Comparison of ENCODE assay signal across 29 cellular contexts in the genomic region with DNA sequence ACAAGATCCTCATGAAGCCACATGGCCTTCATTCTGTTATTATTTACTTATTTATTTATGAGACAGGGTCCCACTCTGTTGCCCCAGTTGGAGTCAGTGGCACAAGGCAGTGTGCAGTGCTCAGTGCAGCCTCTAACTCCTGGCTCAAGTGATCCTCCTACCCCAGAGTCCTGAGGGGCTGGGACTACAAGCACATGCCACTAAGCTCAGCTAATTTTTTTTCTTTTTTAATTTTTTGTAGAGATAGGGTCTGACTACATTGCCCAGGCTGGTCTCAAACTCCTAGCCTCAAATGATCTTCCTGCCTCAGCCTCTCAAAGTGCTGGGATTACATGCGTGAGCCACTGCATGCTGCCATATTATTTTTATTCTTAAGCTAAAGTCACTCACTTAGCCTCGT.
"Had no signal": no experiment of that assay in that cellular context is flagged by ENCODE, and none has a peak within 500 bp of the region (broad histone marks: within the 10 kb centered on the region; RNA-seq: fewer than 3 reads in every experiment).

No MANE protein-coding gene starts in this region.

- H3K4me3 ChIP-seq: psoas muscle, right lobe of liver, sigmoid colon, stomach, thoracic aorta, thyroid gland, tibial nerve, upper lobe of left lung, vagina had no signal

- H3K27me3 Mint-ChIP-seq: stimulated activated naive B cell treated with anti-CD40 and anti-IgM and Interleukin-4, amounts not matched to agents 10 μg/mL and 1 μg/mL and 100 μg/mL, for 72 hours had no signal

- H3K27ac ChIP-seq: neutrophil, parathyroid adenoma, psoas muscle, right lobe of liver, sigmoid colon, stomach, thoracic aorta, thyroid gland, tibial nerve, upper lobe of left lung, vagina had no signal

- ATAC-seq: naive thymus-derived CD8-positive, alpha-beta T cell; natural killer cell treated with Interleukin-12 subunit alpha and Interleukin-12 subunit beta and Interleukin-15 and Interleukin-18, amount 100 ng/mL, for 72 hours; psoas muscle; right cardiac atrium; right lobe of liver; stimulated activated effector memory CD8-positive, alpha-beta T cell treated with anti-CD3 and anti-CD28 coated beads, Interleukin-12 subunit alpha, Interleukin-12 subunit beta, amount 100 ng/mL, for 72 hours; stimulated activated naive B cell treated with anti-CD40 and anti-IgM and Interleukin-4, amounts not matched to agents 10 μg/mL and 1 μg/mL and 100 μg/mL, for 72 hours had no signal

- DNase-seq: naive B cell; naive thymus-derived CD8-positive, alpha-beta T cell; nucleus accumbens; posterior cingulate gyrus; right lobe of liver; sigmoid colon; small intestine; stimulated activated CD4-positive, alpha-beta T cell treated with anti-CD3 and anti-CD28 coated beads, Interleukin-15, amount 100 ng/mL, for 24 hours; stimulated activated CD4-positive, alpha-beta T cell treated with anti-CD3 and anti-CD28 coated beads, Interleukin-2, amount 100 ng/mL, for 24 hours; stimulated activated CD4-positive, alpha-beta T cell treated with anti-CD3 and anti-CD28 coated beads, Interleukin-2, amount 100 ng/mL, for 48 hours; stimulated activated CD4-positive, alpha-beta T cell treated with anti-CD3 and anti-CD28 coated beads, Interleukin-4, amount 100 ng/mL, for 24 hours; stimulated activated naive B cell treated with anti-CD40 and anti-IgM and Interleukin-4, amounts not matched to agents 10 μg/mL and 1 μg/mL and 100 μg/mL, for 72 hours; stimulated activated naive CD4-positive, alpha-beta T cell treated with Interleukin-2 at 50 U/mL for 16 hours; stomach; thyroid gland; trophoblast cell; upper lobe of left lung had no signal

- H3K9me3 Mint-ChIP-seq: naive thymus-derived CD8-positive, alpha-beta T cell; natural killer cell treated with Interleukin-12 subunit alpha and Interleukin-12 subunit beta and Interleukin-15 and Interleukin-18, amount 100 ng/mL, for 72 hours; neural crest cell; stimulated activated effector memory CD8-positive, alpha-beta T cell treated with anti-CD3 and anti-CD28 coated beads, Interleukin-12 subunit alpha, Interleukin-12 subunit beta, amount 100 ng/mL, for 72 hours; stimulated activated naive CD8-positive, alpha-beta T cell treated with anti-CD3 and anti-CD28 coated beads, Interleukin-15, Interleukin-2, amounts not matched to agents 100 ng/mL and 50 ng/mL, for 24 hours had no signal

- H3K27me3 ChIP-seq: neutrophil, right lobe of liver, stomach, thyroid gland, tibial nerve, upper lobe of left lung, vagina had no signal

- H3K9ac ChIP-seq: parathyroid adenoma had no signal

- H2AFZ ChIP-seq: parathyroid adenoma had no signal

- H3K27ac Mint-ChIP-seq: naive B cell; naive thymus-derived CD8-positive, alpha-beta T cell; natural killer cell treated with Interleukin-12 subunit alpha and Interleukin-12 subunit beta and Interleukin-15 and Interleukin-18, amount 100 ng/mL, for 72 hours; progenitor cell of endocrine pancreas; stimulated activated effector memory CD8-positive, alpha-beta T cell treated with anti-CD3 and anti-CD28 coated beads, Interleukin-12 subunit alpha, Interleukin-12 subunit beta, amount 100 ng/mL, for 72 hours; stimulated activated naive B cell treated with anti-CD40 and anti-IgM and Interleukin-4, amounts not matched to agents 10 μg/mL and 1 μg/mL and 100 μg/mL, for 72 hours; stimulated activated naive CD8-positive, alpha-beta T cell treated with anti-CD3 and anti-CD28 coated beads, Interleukin-15, Interleukin-2, amounts not matched to agents 100 ng/mL and 50 ng/mL, for 24 hours had no signal

- H3K9me3 ChIP-seq: neutrophil, psoas muscle, right lobe of liver, sigmoid colon, stomach, thoracic aorta, thyroid gland, upper lobe of left lung, vagina had no signal

- H3K36me3 Mint-ChIP-seq: naive B cell; naive thymus-derived CD8-positive, alpha-beta T cell; natural killer cell treated with Interleukin-12 subunit alpha and Interleukin-12 subunit beta and Interleukin-15 and Interleukin-18, amount 100 ng/mL, for 72 hours; stimulated activated effector memory CD8-positive, alpha-beta T cell treated with anti-CD3 and anti-CD28 coated beads, Interleukin-12 subunit alpha, Interleukin-12 subunit beta, amount 100 ng/mL, for 72 hours; stimulated activated naive B cell treated with anti-CD40 and anti-IgM and Interleukin-4, amounts not matched to agents 10 μg/mL and 1 μg/mL and 100 μg/mL, for 72 hours had no signal

- H3K79me2 ChIP-seq: parathyroid adenoma had no signal

- H3K36me3 ChIP-seq: right lobe of liver, sigmoid colon, stomach, thoracic aorta, thyroid gland, tibial nerve, upper lobe of left lung, vagina had no signal

- H3K4me1 Mint-ChIP-seq: naive B cell; naive thymus-derived CD8-positive, alpha-beta T cell; stimulated activated effector memory CD8-positive, alpha-beta T cell treated with anti-CD3 and anti-CD28 coated beads, Interleukin-12 subunit alpha, Interleukin-12 subunit beta, amount 100 ng/mL, for 72 hours; stimulated activated naive B cell treated with anti-CD40 and anti-IgM and Interleukin-4, amounts not matched to agents 10 μg/mL and 1 μg/mL and 100 μg/mL, for 72 hours had no signal

- H3K4me3 Mint-ChIP-seq: naive B cell; naive thymus-derived CD8-positive, alpha-beta T cell; natural killer cell treated with Interleukin-12 subunit alpha and Interleukin-12 subunit beta and Interleukin-15 and Interleukin-18, amount 100 ng/mL, for 72 hours; neural crest cell; stimulated activated effector memory CD8-positive, alpha-beta T cell treated with anti-CD3 and anti-CD28 coated beads, Interleukin-12 subunit alpha, Interleukin-12 subunit beta, amount 100 ng/mL, for 72 hours; stimulated activated naive B cell treated with anti-CD40 and anti-IgM and Interleukin-4, amounts not matched to agents 10 μg/mL and 1 μg/mL and 100 μg/mL, for 72 hours; stimulated activated naive CD8-positive, alpha-beta T cell treated with anti-CD3 and anti-CD28 coated beads, Interleukin-15, Interleukin-2, amounts not matched to agents 100 ng/mL and 50 ng/mL, for 24 hours had no signal

- H3K4me1 ChIP-seq: parathyroid adenoma, psoas muscle, right lobe of liver, stomach, thyroid gland, tibial nerve, upper lobe of left lung, vagina had no signal
